In the genomic region with DNA sequence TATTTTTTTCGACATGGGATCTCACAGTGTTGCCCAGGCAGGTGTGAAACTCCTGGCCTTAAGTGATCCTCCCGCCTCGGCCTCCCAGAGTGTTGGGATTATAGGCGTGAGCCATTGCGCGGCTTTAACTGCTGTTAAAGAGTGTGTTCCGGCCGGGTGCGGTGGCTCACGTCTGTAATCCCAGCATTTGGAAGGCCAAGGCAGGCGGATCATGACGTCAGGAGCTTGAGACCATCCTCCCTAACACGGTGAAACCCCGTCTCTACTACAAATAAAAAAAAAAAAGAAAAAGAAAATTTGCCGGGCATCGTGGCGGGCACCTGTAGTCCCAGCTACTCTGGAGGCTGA, we compare ENCODE assay signal across 8 cellular contexts. TPM values are rescaled to one million over a fixed set of nuclear protein-coding genes. Genes with fewer than 3 reads are reported as not detected.
A peak's percentile ranks its signal among the peaks of the same experiment; 100 is the strongest.
DNase-seq lines count a peak whose midpoint lies in the region; ATAC-seq and TF ChIP-seq lines count a peak whose summit lies in the region.

No MANE protein-coding gene starts in this region.

- ATAC-seq in activated CD8-positive, alpha-beta memory T cell treated with anti-CD3 and anti-CD28 coated beads, Interleukin-2, amount 10 ng/mL, durations not matched to agents 7 days and 5 days, result no peak
- ATAC-seq in GM18520 (IDR thresholded peaks at IDR 0.05; ENCODE audit: unreplicated experiment) (no peak), HG03280 (IDR thresholded peaks at IDR 0.05; ENCODE audit: unreplicated experiment) (no peak)

- TF ChIP-seq CTCF in kidney epithelial cell (IDR thresholded peaks at IDR 0.05; ENCODE audit: insufficient read depth, low read length, poor library complexity, severe bottlenecking) (no peak), thyroid gland (IDR thresholded peaks at IDR 0.05) (no peak)

- peaks cover 15% of the 10 kb centered on the region for H3K36me3 Mint-ChIP-seq in activated CD8-positive, alpha-beta memory T cell treated with anti-CD3 and anti-CD28 coated beads, Interleukin-2, amount 10 ng/mL, durations not matched to agents 7 days and 5 days
- H3K36me3 Mint-ChIP-seq in activated T-helper 1 cell treated with anti-CD3 and anti-CD28 coated beads, Interleukin-12 subunit alpha, Interleukin-12 subunit beta, Interleukin-2, Interleukin-4 antibody, amounts not matched to agents 30 ng/mL and 10 ng/mL and 1 ng/mL, durations not matched to agents 14 hours and 24 hours and 36 hours (ENCODE audit: low read depth), result peaks cover 2% of the 10 kb centered on the region

- H3K27me3 ChIP-seq in kidney epithelial cell (ENCODE audit: control insufficient read depth, insufficient read depth, low read length), result no peaks in the 10 kb centered on the region
- H3K27me3 ChIP-seq in thyroid gland, result no peaks in the 10 kb centered on the region

- H3K9me3 ChIP-seq in thyroid gland, result no peaks in the 10 kb centered on the region

- H3K27ac ChIP-seq in thyroid gland, result peak overlapping the region; percentile 95 to 99 (median 95)

- CTCF ChIA-PET in activated CD8-positive, alpha-beta memory T cell treated with anti-CD3 and anti-CD28 coated beads, Interleukin-2, amount 10 ng/mL, durations not matched to agents 7 days and 5 days (lab: Charles Lee), result interaction anchor here (0.6 kb wide), 1 partner anchor 84 kb away, joined by 3 read pairs; no protein-coding TSS in a partner anchor

- no peaks in the 10 kb centered on the region for H3K36me3 ChIP-seq in kidney epithelial cell (ENCODE audit: control insufficient read depth, insufficient read depth, low read length)
- H3K36me3 ChIP-seq in thyroid gland, result no peaks in the 10 kb centered on the region

- H3K27ac Mint-ChIP-seq in activated CD8-positive, alpha-beta memory T cell treated with anti-CD3 and anti-CD28 coated beads, Interleukin-2, amount 10 ng/mL, durations not matched to agents 7 days and 5 days, result no peak overlapping the region
- no peak overlapping the region for H3K27ac Mint-ChIP-seq in activated T-helper 1 cell treated with anti-CD3 and anti-CD28 coated beads, Interleukin-12 subunit alpha, Interleukin-12 subunit beta, Interleukin-2, Interleukin-4 antibody, amounts not matched to agents 30 ng/mL and 10 ng/mL and 1 ng/mL, durations not matched to agents 14 hours and 24 hours and 36 hours

- H3K4me3 Mint-ChIP-seq in activated CD8-positive, alpha-beta memory T cell treated with anti-CD3 and anti-CD28 coated beads, Interleukin-2, amount 10 ng/mL, durations not matched to agents 7 days and 5 days, result peak overlapping the region; percentile 98
- peak overlapping the region; percentile 95 for H3K4me3 Mint-ChIP-seq in activated T-helper 1 cell treated with anti-CD3 and anti-CD28 coated beads, Interleukin-12 subunit alpha, Interleukin-12 subunit beta, Interleukin-2, Interleukin-4 antibody, amounts not matched to agents 30 ng/mL and 10 ng/mL and 1 ng/mL, durations not matched to agents 14 hours and 24 hours and 36 hours

- 45 to 48% methylated on average over 17 of the region's 17 CpGs for WGBS in thyroid gland, 2 donors

- H3K4me3 ChIP-seq in kidney epithelial cell (ENCODE audit: low read depth, low read length), result peak overlapping the region; percentile 97
- H3K4me3 ChIP-seq in thyroid gland (replicated peaks in 1 of 3), result peak overlapping the region; percentile 73 to 99 (median 90)

- H3K4me1 Mint-ChIP-seq in activated CD8-positive, alpha-beta memory T cell treated with anti-CD3 and anti-CD28 coated beads, Interleukin-2, amount 10 ng/mL, durations not matched to agents 7 days and 5 days, result peaks cover 24% of the 10 kb centered on the region
- H3K4me1 Mint-ChIP-seq in activated T-helper 1 cell treated with anti-CD3 and anti-CD28 coated beads, Interleukin-12 subunit alpha, Interleukin-12 subunit beta, Interleukin-2, Interleukin-4 antibody, amounts not matched to agents 30 ng/mL and 10 ng/mL and 1 ng/mL, durations not matched to agents 14 hours and 24 hours and 36 hours (ENCODE audit: low read depth), result peaks cover 15% of the 10 kb centered on the region

- H3K27me3 Mint-ChIP-seq in activated CD8-positive, alpha-beta memory T cell treated with anti-CD3 and anti-CD28 coated beads, Interleukin-2, amount 10 ng/mL, durations not matched to agents 7 days and 5 days, result no peaks in the 10 kb centered on the region
- H3K27me3 Mint-ChIP-seq in activated T-helper 1 cell treated with anti-CD3 and anti-CD28 coated beads, Interleukin-12 subunit alpha, Interleukin-12 subunit beta, Interleukin-2, Interleukin-4 antibody, amounts not matched to agents 30 ng/mL and 10 ng/mL and 1 ng/mL, durations not matched to agents 14 hours and 24 hours and 36 hours (ENCODE audit: insufficient read depth), result no peaks in the 10 kb centered on the region

- no peaks in the 10 kb centered on the region for H3K9me3 Mint-ChIP-seq in activated CD8-positive, alpha-beta memory T cell treated with anti-CD3 and anti-CD28 coated beads, Interleukin-2, amount 10 ng/mL, durations not matched to agents 7 days and 5 days (ENCODE audit: low read depth)
- no peaks in the 10 kb centered on the region for H3K9me3 Mint-ChIP-seq in activated T-helper 1 cell treated with anti-CD3 and anti-CD28 coated beads, Interleukin-12 subunit alpha, Interleukin-12 subunit beta, Interleukin-2, Interleukin-4 antibody, amounts not matched to agents 30 ng/mL and 10 ng/mL and 1 ng/mL, durations not matched to agents 14 hours and 24 hours and 36 hours

- DNase-seq in activated CD8-positive, alpha-beta memory T cell treated with anti-CD3 and anti-CD28 coated beads, Interleukin-2, amount 10 ng/mL, durations not matched to agents 7 days and 5 days, result no peak
- no peak for DNase-seq in activated CD8-positive, alpha-beta memory T cell treated with anti-CD3 and anti-CD28 coated beads, Interleukin-2, amount 50 U/mL, for 4 hours
- DNase-seq in activated T-helper 1 cell treated with anti-CD3 and anti-CD28 coated beads, Interleukin-12 subunit alpha, Interleukin-12 subunit beta, Interleukin-2, Interleukin-4 antibody, amounts not matched to agents 30 ng/mL and 10 ng/mL and 1 ng/mL, durations not matched to agents 14 hours and 24 hours and 36 hours (ENCODE audit: low spot score), result no peak
- no peak for DNase-seq in kidney epithelial cell (ENCODE audit: low read depth)
- DNase-seq in thyroid gland, result peak; percentile 42 to 43
- DNase-seq in ureter (ENCODE audit: low spot score), result no peak

- intact Hi-C loops in activated T-helper 1 cell treated with anti-CD3 and anti-CD28 coated beads, Interleukin-12 subunit alpha, Interleukin-12 subunit beta, Interleukin-2, Interleukin-4 antibody, amounts not matched to agents 30 ng/mL and 10 ng/mL and 1 ng/mL, durations not matched to agents 14 hours and 24 hours and 36 hours (cut with micrococcal nuclease), result loop anchor here (2.0 to 5.0 kb wide), 3 partner anchors 17 to 759 kb away; partner anchors contain the start of gene GUSB
- intact Hi-C loops in thyroid gland (cut with DNase I), result no loop called here

- H3K4me1 ChIP-seq in thyroid gland, result peaks cover 13 to 22% of the 10 kb centered on the region in 2 donors

- no peak for TF ChIP-seq POLR2A in thyroid gland (IDR thresholded peaks at IDR 0.05)

RNA-seq across cellular contexts. Expression of gene RABGEF1, which starts 1.1 kb away (rescaled TPM):
- 10 to 100 TPM; 21.7 to 25.6 TPM for total RNA-seq in activated CD8-positive, alpha-beta memory T cell treated with anti-CD3 and anti-CD28 coated beads, Interleukin-2, amount 10 ng/mL, durations not matched to agents 7 days and 5 days
- total RNA-seq in activated T-helper 1 cell treated with anti-CD3 and anti-CD28 coated beads, Interleukin-12 subunit alpha, Interleukin-12 subunit beta, Interleukin-2, Interleukin-4 antibody, amounts not matched to agents 30 ng/mL and 10 ng/mL and 1 ng/mL, durations not matched to agents 14 hours and 24 hours and 36 hours, result 26.7 and 27.8 TPM in 2 replicates
- total RNA-seq in kidney epithelial cell, result 20.6 and 23.2 TPM in 2 replicates
- total RNA-seq in thyroid gland, result 10 to 100 TPM; 31.0 to 55.1 (median 47.9) TPM
- total RNA-seq in ureter, result 31.8 TPM

Comparison
In these comparisons a context has a peak if more than half of its experiments do, and no peak if none do; other contexts are left out.
1. DNase-seq: peak in thyroid gland (2 of 2); none in activated CD8-positive, alpha-beta memory T cell treated with anti-CD3 and anti-CD28 coated beads, Interleukin-2, amount 10 ng/mL, durations not matched to agents 7 days and 5 days (single experiment), activated CD8-positive, alpha-beta memory T cell treated with anti-CD3 and anti-CD28 coated beads, Interleukin-2, amount 50 U/mL, for 4 hours (single experiment), activated T-helper 1 cell treated with anti-CD3 and anti-CD28 coated beads, Interleukin-12 subunit alpha, Interleukin-12 subunit beta, Interleukin-2, Interleukin-4 antibody, amounts not matched to agents 30 ng/mL and 10 ng/mL and 1 ng/mL, durations not matched to agents 14 hours and 24 hours and 36 hours (single experiment), kidney epithelial cell (single experiment) and ureter (single experiment).